ENCODE assay signal across 9 cellular contexts in the genomic region with DNA sequence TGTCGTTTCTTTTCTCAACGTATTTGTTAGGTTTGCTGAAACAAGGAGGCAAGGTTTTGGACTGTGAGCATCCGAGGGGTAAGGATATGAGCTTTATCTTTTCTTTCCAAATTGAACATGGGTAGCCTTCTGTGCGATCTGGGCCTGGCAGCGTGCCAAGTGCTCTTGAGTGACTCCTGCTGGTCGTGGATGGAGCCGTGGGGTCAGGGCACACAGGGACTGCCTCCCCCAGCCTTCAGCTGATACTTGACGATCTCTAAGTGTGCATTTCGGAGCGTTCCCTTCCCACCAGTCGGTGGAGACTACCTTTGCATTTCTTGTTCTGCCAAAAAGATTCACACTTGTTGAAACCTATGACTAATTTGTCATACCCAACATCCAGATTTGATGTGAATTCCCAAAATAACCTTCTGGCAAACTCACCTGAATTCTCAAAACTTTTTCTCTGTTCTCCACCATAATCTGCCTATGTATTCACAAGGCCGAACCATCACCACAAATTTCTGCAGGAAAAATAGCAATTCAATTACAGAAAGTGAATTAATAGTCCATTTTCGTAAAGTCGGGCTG. TPM values are rescaled to one million over a fixed set of nuclear protein-coding genes. Genes with fewer than 3 reads are reported as not detected.
DNase-seq lines count a peak whose midpoint lies in the region; ATAC-seq and TF ChIP-seq lines count a peak whose summit lies in the region.
"Had no signal": no experiment of that assay in that cellular context is flagged by ENCODE, and none has a peak within 500 bp of the region (broad histone marks: within the 10 kb centered on the region; RNA-seq: fewer than 3 reads in every experiment).

No MANE protein-coding gene starts in this region.

- H3K27me3 Mint-ChIP-seq in endodermal cell (ENCODE audit: insufficient read depth) = no peaks in the 10 kb centered on the region

- H3K9me3 Mint-ChIP-seq in endodermal cell = no peaks in the 10 kb centered on the region

- H3K4me1 Mint-ChIP-seq in endodermal cell = peaks cover 27% of the 10 kb centered on the region

- no peak overlapping the region for H3K27ac Mint-ChIP-seq in endodermal cell

- H3K4me1 ChIP-seq in endodermal cell (ENCODE audit: control insufficient read depth, insufficient read depth, low read length) = peaks cover 3% of the 10 kb centered on the region

- H3K27me3 ChIP-seq in WERI-Rb-1 (ENCODE audit: insufficient read depth, low read depth, severe bottlenecking) (no peaks in the 10 kb centered on the region), endodermal cell (ENCODE audit: control insufficient read depth, insufficient read depth, low read length, poor library complexity, severe bottlenecking) (no peaks in the 10 kb centered on the region)
- H3K27me3 ChIP-seq: upper lobe of left lung had no signal

- H3K36me3 ChIP-seq in WERI-Rb-1 (no peaks in the 10 kb centered on the region), endodermal cell (ENCODE audit: control insufficient read depth, insufficient read depth, low read length) (no peaks in the 10 kb centered on the region)
- H3K36me3 ChIP-seq: upper lobe of left lung had no signal

- TF ChIP-seq CTCF in WERI-Rb-1 (IDR thresholded peaks at IDR 0.05; ENCODE audit: low read depth, low read length) (peak; percentile 78), endodermal cell (conservative IDR thresholded peaks at IDR 0.05) (peak; percentile 83)

- H3K27ac ChIP-seq in WERI-Rb-1 = no peak overlapping the region
- no peak overlapping the region for H3K27ac ChIP-seq in endodermal cell (ENCODE audit: low read depth, low read length)
- H3K27ac ChIP-seq: upper lobe of left lung had no signal

- no peak for ATAC-seq in GM21381 (IDR thresholded peaks at IDR 0.05; ENCODE audit: unreplicated experiment)

- H3K9me3 ChIP-seq in WERI-Rb-1 (ENCODE audit: severe bottlenecking) (no peaks in the 10 kb centered on the region), endodermal cell (ENCODE audit: control insufficient read depth, low read length) (no peaks in the 10 kb centered on the region)
- H3K9me3 ChIP-seq: upper lobe of left lung had no signal

- H3K4me3 ChIP-seq in WERI-Rb-1 (ENCODE audit: low read depth, low read length) (no peak overlapping the region), endodermal cell (ENCODE audit: low read length) (no peak overlapping the region)
- H3K4me3 ChIP-seq: upper lobe of left lung had no signal

- no peak overlapping the region for H3K9ac ChIP-seq in endodermal cell (ENCODE audit: extremely low read depth, low read length, poor library complexity, severe bottlenecking)

- H3K4me3 Mint-ChIP-seq in endodermal cell = no peak overlapping the region

- intact Hi-C loops in posterior vena cava (cut with DNase I) = no loop called here

- 82 to 85% methylated on average over 14 of the region's 14 CpGs for WGBS in endodermal cell (ENCODE audit: insufficient coverage in 1 of 2, insufficient read length in 1 of 2), 2 experiments

- no peaks in the 10 kb centered on the region for H3K36me3 Mint-ChIP-seq in endodermal cell (ENCODE audit: low read depth)

- peak; percentile 72 for DNase-seq in activated effector memory CD4-positive, alpha-beta T cell treated with anti-CD3 and anti-CD28 coated beads, Interleukin-2, amount 50 U/mL, for 16 hours
- no peak for DNase-seq in activated effector memory CD4-positive, alpha-beta T cell treated with Interleukin-2 at 50 U/mL for 16 hours
- DNase-seq in WERI-Rb-1 (peak; percentile 49), endodermal cell (peak; percentile 89), posterior vena cava (ENCODE audit: low spot score) (peak; percentile 86), Ammon's horn (ENCODE audit: low spot score) (no peak), NCI-H2081 treated with DMSO at 0.1 percent for 48 hours (lab: John Stamatoyannopoulos, UW) (no peak)

RNA-seq across cellular contexts. Expression of a gene that starts 40.2 kb away (rescaled TPM):
- 10 to 100 TPM; 86.5 to 94.4 TPM for total RNA-seq in endodermal cell
- 18.3 TPM for polyA plus RNA-seq in endodermal cell (2013, experiment 1 of 2)
- 23.9 TPM for polyA plus RNA-seq in endodermal cell (2013, experiment 2 of 2)
- 10 to 100 TPM; 24.6 to 28.3 TPM for total RNA-seq in posterior vena cava

Comparison
In these comparisons a context has a peak if more than half of its experiments do, and no peak if none do; other contexts are left out.
1. DNase-seq: peak in activated effector memory CD4-positive, alpha-beta T cell treated with anti-CD3 and anti-CD28 coated beads, Interleukin-2, amount 50 U/mL, for 16 hours (single experiment), WERI-Rb-1 (single experiment), endodermal cell (single experiment) and posterior vena cava (single experiment); none in activated effector memory CD4-positive, alpha-beta T cell treated with Interleukin-2 at 50 U/mL for 16 hours (single experiment), Ammon's horn (single experiment) and NCI-H2081 treated with DMSO at 0.1 percent for 48 hours (single experiment).